ENCODE assay signal across 8 cellular contexts in genomic region chrX:77597090-77597489, GRCh38.
DNase-seq lines count a peak whose midpoint lies in the region; TF ChIP-seq lines count a peak whose summit lies in the region.

No MANE protein-coding gene starts in this region.

- no peak overlapping the region for H3K27ac Mint-ChIP-seq in endodermal cell
- H3K27ac Mint-ChIP-seq in osteocyte (ENCODE audit: unreplicated experiment) = peak overlapping the region; percentile 27

- peaks cover 30% of the 10 kb centered on the region for H3K9me3 Mint-ChIP-seq in endodermal cell
- H3K9me3 Mint-ChIP-seq in osteocyte (ENCODE audit: unreplicated experiment) = peaks cover 8% of the 10 kb centered on the region

- no peaks in the 10 kb centered on the region for H3K4me1 Mint-ChIP-seq in endodermal cell
- H3K4me1 Mint-ChIP-seq in osteocyte (ENCODE audit: unreplicated experiment) = peaks cover 4% of the 10 kb centered on the region

- H3K4me3 Mint-ChIP-seq in endodermal cell (no peak overlapping the region), osteocyte (ENCODE audit: unreplicated experiment) (no peak overlapping the region)

- 80% methylated on average over 1 of the region's 1 CpG; no CpG with 5 or more reads in 1 of the 2 experiments for WGBS in endodermal cell (ENCODE audit: insufficient coverage in 1 of 2, insufficient read length in 1 of 2), 2 experiments

- no peak overlapping the region for H3K27ac ChIP-seq in endodermal cell (ENCODE audit: low read depth, low read length)

- TF ChIP-seq CTCF in endodermal cell (conservative IDR thresholded peaks at IDR 0.05) = peak; percentile 67
- peak; percentile 57 for TF ChIP-seq CTCF in osteocyte (IDR thresholded peaks at IDR 0.05)

- no peak overlapping the region for H3K4me3 ChIP-seq in endodermal cell (ENCODE audit: low read length)

- peak; percentile 27 for DNase-seq in GM03348 (ENCODE audit: low spot score)
- peak; percentile 24 for DNase-seq in NCI-H460 (ENCODE audit: extremely low read depth, low read depth)
- DNase-seq in endodermal cell = no peak
- no peak for DNase-seq in osteocyte (ENCODE audit: extremely low spot score, unreplicated experiment)
- DNase-seq in NCI-H1930 (lab: John Stamatoyannopoulos, UW) = no peak
- DNase-seq in NCI-H1092 (lab: John Stamatoyannopoulos, UW) = no peak
- DNase-seq in NOMO-1 treated with DMSO at 0.1 percent for 48 hours (lab: John Stamatoyannopoulos, UW; ENCODE audit: unreplicated experiment) = no peak
- DNase-seq in NCI-H1436 treated with DMSO at 0.1 percent for 48 hours (lab: John Stamatoyannopoulos, UW) = no peak

- H3K27me3 ChIP-seq in endodermal cell (ENCODE audit: control insufficient read depth, insufficient read depth, low read length, poor library complexity, severe bottlenecking) = no peaks in the 10 kb centered on the region

- no peak overlapping the region for H3K9ac ChIP-seq in endodermal cell (ENCODE audit: extremely low read depth, low read length, poor library complexity, severe bottlenecking)

- H3K4me1 ChIP-seq in endodermal cell (ENCODE audit: control insufficient read depth, insufficient read depth, low read length) = no peaks in the 10 kb centered on the region

- H3K36me3 Mint-ChIP-seq in endodermal cell (ENCODE audit: low read depth) = peaks cover 28% of the 10 kb centered on the region
- peaks cover 7% of the 10 kb centered on the region for H3K36me3 Mint-ChIP-seq in osteocyte (ENCODE audit: unreplicated experiment)

- H3K27me3 Mint-ChIP-seq in endodermal cell (ENCODE audit: insufficient read depth) (no peaks in the 10 kb centered on the region), osteocyte (ENCODE audit: unreplicated experiment) (no peaks in the 10 kb centered on the region)

- peaks cover 28% of the 10 kb centered on the region for H3K36me3 ChIP-seq in endodermal cell (ENCODE audit: control insufficient read depth, insufficient read depth, low read length)

- H3K9me3 ChIP-seq in endodermal cell (ENCODE audit: control insufficient read depth, low read length) = no peaks in the 10 kb centered on the region

Comparison
In these comparisons a context has a peak if more than half of its experiments do, and no peak if none do; other contexts are left out.
1. DNase-seq: peak in GM03348 (single experiment) and NCI-H460 (single experiment); none in endodermal cell (single experiment), osteocyte (single experiment), NCI-H1930 (0 of 2), NCI-H1092 (single experiment), NOMO-1 treated with DMSO at 0.1 percent for 48 hours (single experiment) and NCI-H1436 treated with DMSO at 0.1 percent for 48 hours (single experiment).